18 cellular contexts compared by ENCODE assay signal in the genomic region with DNA sequence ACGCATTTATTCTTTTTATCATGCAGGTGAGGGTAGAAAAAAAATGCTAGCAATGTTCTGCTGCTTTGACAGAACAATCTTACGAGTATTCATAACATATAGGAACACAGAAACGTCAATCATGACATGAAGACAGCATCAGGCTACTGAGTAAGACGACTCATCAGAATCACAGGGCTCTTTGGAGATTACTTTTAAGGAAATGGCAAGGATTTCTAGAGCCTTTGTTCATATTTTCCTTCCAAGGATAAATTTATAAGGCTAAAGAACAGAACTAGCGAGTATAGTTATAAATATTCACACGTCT.
"Had no signal": no experiment of that assay in that cellular context is flagged by ENCODE, and none has a peak within 500 bp of the region (broad histone marks: within the 10 kb centered on the region; RNA-seq: fewer than 3 reads in every experiment).

No MANE protein-coding gene starts in this region.

- H3K36me3 ChIP-seq: breast epithelium, gastroesophageal sphincter, heart right ventricle, prostate gland, WERI-Rb-1 had no signal

- H3K4me3 ChIP-seq: breast epithelium, gastroesophageal sphincter, heart right ventricle, prostate gland had no signal

- H3K4me1 ChIP-seq: breast epithelium, gastroesophageal sphincter, heart right ventricle, prostate gland had no signal

- FAIRE-seq: small intestine had no signal

- H3K27me3 ChIP-seq: breast epithelium had no signal

- DNase-seq: activated CD4-positive, alpha-beta memory T cell treated with anti-CD3 and anti-CD28 coated beads for 36 hours; activated CD4-positive, alpha-beta T cell treated with anti-CD3 and anti-CD28 coated beads for 36 hours; activated CD8-positive, alpha-beta memory T cell treated with anti-CD3 and anti-CD28 coated beads, Interleukin-2, amount 10 ng/mL, durations not matched to agents 7 days and 5 days; activated naive CD4-positive, alpha-beta T cell treated with anti-CD3 and anti-CD28 coated beads for 36 hours; activated naive CD8-positive, alpha-beta T cell treated with anti-CD3 and anti-CD28 coated beads, Interleukin-2, amount 50 U/mL, for 24 hours; activated T-cell treated with anti-CD3 and anti-CD28 coated beads, Interleukin-2, amount 50 U/mL, for 1 hour; aorta; heart right ventricle; islet precursor cell; naive thymus-derived CD8-positive, alpha-beta T cell; right cardiac atrium; small intestine; stimulated activated naive CD8-positive, alpha-beta T cell treated with anti-CD3 and anti-CD28 coated beads, Interleukin-15, Interleukin-2, amounts not matched to agents 100 U/mL and 50 U/mL, for 24 hours; trophoblast cell; WERI-Rb-1 had no signal

- H3K27ac ChIP-seq: breast epithelium, gastroesophageal sphincter, heart right ventricle, prostate gland, WERI-Rb-1 had no signal

- ATAC-seq: activated CD4-positive, alpha-beta T cell treated with anti-CD3 and anti-CD28 coated beads for 36 hours; activated CD8-positive, alpha-beta memory T cell treated with anti-CD3 and anti-CD28 coated beads, Interleukin-2, amount 10 ng/mL, durations not matched to agents 7 days and 5 days; activated naive CD8-positive, alpha-beta T cell treated with anti-CD3 and anti-CD28 coated beads, Interleukin-2, amount 50 U/mL, for 24 hours; gastroesophageal sphincter; heart right ventricle; naive thymus-derived CD8-positive, alpha-beta T cell; stimulated activated naive CD8-positive, alpha-beta T cell treated with anti-CD3 and anti-CD28 coated beads, Interleukin-15, Interleukin-2, amounts not matched to agents 100 U/mL and 50 U/mL, for 24 hours had no signal

- H3K9me3 ChIP-seq: breast epithelium, gastroesophageal sphincter, heart right ventricle, prostate gland had no signal
